In genomic region chr11:122413677-122414076, GRCh38 we compare ENCODE assay signal across 29 cellular contexts.
"Had no signal": no experiment of that assay in that cellular context is flagged by ENCODE, and none has a peak within 500 bp of the region (broad histone marks: within the 10 kb centered on the region; RNA-seq: fewer than 3 reads in every experiment).

No MANE protein-coding gene starts in this region.

- H3K4me3 Mint-ChIP-seq: stimulated activated effector memory CD8-positive, alpha-beta T cell treated with anti-CD3 and anti-CD28 coated beads, Interleukin-12 subunit alpha, Interleukin-12 subunit beta, amount 100 ng/mL, for 72 hours; stimulated activated memory B cell treated with anti-CD40 and anti-IgM and Interleukin-4, amounts not matched to agents 10 μg/mL and 1 μg/mL and 100 μg/mL, for 72 hours; stimulated activated naive B cell treated with anti-CD40 and anti-IgM and Interleukin-4, amounts not matched to agents 10 μg/mL and 1 μg/mL and 100 μg/mL, for 72 hours; stimulated activated naive CD8-positive, alpha-beta T cell treated with anti-CD3 and anti-CD28 coated beads, Interleukin-15, amount 100 ng/mL, for 72 hours; stimulated activated naive CD8-positive, alpha-beta T cell treated with anti-CD3 and anti-CD28 coated beads, Interleukin-15, Interleukin-2, amounts not matched to agents 100 ng/mL and 50 ng/mL, for 24 hours; type B pancreatic cell had no signal

- H3K27ac Mint-ChIP-seq: stimulated activated effector memory CD8-positive, alpha-beta T cell treated with anti-CD3 and anti-CD28 coated beads, Interleukin-12 subunit alpha, Interleukin-12 subunit beta, amount 100 ng/mL, for 72 hours; stimulated activated memory B cell treated with anti-CD40 and anti-IgM and Interleukin-4, amounts not matched to agents 10 μg/mL and 1 μg/mL and 100 μg/mL, for 72 hours; stimulated activated naive B cell treated with anti-CD40 and anti-IgM and Interleukin-4, amounts not matched to agents 10 μg/mL and 1 μg/mL and 100 μg/mL, for 72 hours; stimulated activated naive CD8-positive, alpha-beta T cell treated with anti-CD3 and anti-CD28 coated beads, Interleukin-15, amount 100 ng/mL, for 72 hours; stimulated activated naive CD8-positive, alpha-beta T cell treated with anti-CD3 and anti-CD28 coated beads, Interleukin-15, Interleukin-2, amounts not matched to agents 100 ng/mL and 50 ng/mL, for 24 hours; type B pancreatic cell had no signal

- DNase-seq: stimulated activated CD4-positive, alpha-beta T cell treated with anti-CD3 and anti-CD28 coated beads, Interleukin-2, amount 100 ng/mL, for 48 hours; stimulated activated CD4-positive, alpha-beta T cell treated with anti-CD3 and anti-CD28 coated beads, Interleukin-4, amount 100 ng/mL, for 1 hour; stimulated activated CD4-positive, alpha-beta T cell treated with anti-CD3 and anti-CD28 coated beads, Interleukin-4, amount 100 ng/mL, for 24 hours; stimulated activated CD4-positive, alpha-beta T cell treated with anti-CD3 and anti-CD28 coated beads, Interleukin-4, amount 100 ng/mL, for 4 hours; stimulated activated CD8-positive, alpha-beta memory T cell treated with anti-CD3 and anti-CD28 coated beads, Interleukin-4, amount 100 ng/mL, for 48 hours; stimulated activated naive B cell treated with anti-CD40 and anti-IgM and Interleukin-4, amounts not matched to agents 10 μg/mL and 1 μg/mL and 100 μg/mL, for 72 hours; stimulated activated naive CD4-positive, alpha-beta T cell; stimulated activated naive CD4-positive, alpha-beta T cell treated with Interleukin-2 at 50 U/mL for 16 hours; stimulated activated naive CD8-positive, alpha-beta T cell treated with anti-CD3 and anti-CD28 coated beads, Interleukin-15, amount 100 ng/mL, for 72 hours; stimulated activated naive CD8-positive, alpha-beta T cell treated with anti-CD3 and anti-CD28 coated beads, Interleukin-15, Interleukin-2, amounts not matched to agents 100 U/mL and 50 U/mL, for 24 hours; stomach; substantia nigra; testis; thyroid gland; tibial artery; transverse colon; trophoblast cell; upper lobe of left lung; upper lobe of right lung; uterus had no signal

- H3K4me1 Mint-ChIP-seq: stimulated activated effector memory CD8-positive, alpha-beta T cell treated with anti-CD3 and anti-CD28 coated beads, Interleukin-12 subunit alpha, Interleukin-12 subunit beta, amount 100 ng/mL, for 72 hours; stimulated activated memory B cell treated with anti-CD40 and anti-IgM and Interleukin-4, amounts not matched to agents 10 μg/mL and 1 μg/mL and 100 μg/mL, for 72 hours; stimulated activated naive B cell treated with anti-CD40 and anti-IgM and Interleukin-4, amounts not matched to agents 10 μg/mL and 1 μg/mL and 100 μg/mL, for 72 hours; stimulated activated naive CD8-positive, alpha-beta T cell treated with anti-CD3 and anti-CD28 coated beads, Interleukin-15, amount 100 ng/mL, for 72 hours had no signal

- H3K36me3 ChIP-seq: stomach, suprapubic skin, thoracic aorta, thyroid gland, tibial nerve, transverse colon, upper lobe of left lung, upper lobe of right lung, uterus, vagina had no signal

- ATAC-seq: stimulated activated effector memory CD8-positive, alpha-beta T cell treated with anti-CD3 and anti-CD28 coated beads, Interleukin-12 subunit alpha, Interleukin-12 subunit beta, amount 100 ng/mL, for 72 hours; stimulated activated memory B cell treated with anti-CD40 and anti-IgM and Interleukin-4, amounts not matched to agents 10 μg/mL and 1 μg/mL and 100 μg/mL, for 72 hours; stimulated activated naive B cell treated with anti-CD40 and anti-IgM and Interleukin-4, amounts not matched to agents 10 μg/mL and 1 μg/mL and 100 μg/mL, for 72 hours; stimulated activated naive CD8-positive, alpha-beta T cell treated with anti-CD3 and anti-CD28 coated beads, Interleukin-15, amount 100 ng/mL, for 72 hours; stimulated activated naive CD8-positive, alpha-beta T cell treated with anti-CD3 and anti-CD28 coated beads, Interleukin-15, Interleukin-2, amounts not matched to agents 100 U/mL and 50 U/mL, for 24 hours; upper lobe of right lung had no signal

- H3K9me3 ChIP-seq: testis, thyroid gland had no signal

- H3K27ac ChIP-seq: stomach, suprapubic skin, testis, thoracic aorta, thyroid gland, tibial artery, tibial nerve, transverse colon, upper lobe of left lung, upper lobe of right lung, uterus, vagina had no signal

- FAIRE-seq: urothelium cell line had no signal

- H3K27me3 ChIP-seq: stomach, suprapubic skin, testis, thyroid gland, tibial artery, tibial nerve, transverse colon, upper lobe of left lung, upper lobe of right lung, uterus, vagina had no signal

- H3K36me3 Mint-ChIP-seq: stimulated activated effector memory CD8-positive, alpha-beta T cell treated with anti-CD3 and anti-CD28 coated beads, Interleukin-12 subunit alpha, Interleukin-12 subunit beta, amount 100 ng/mL, for 72 hours; stimulated activated memory B cell treated with anti-CD40 and anti-IgM and Interleukin-4, amounts not matched to agents 10 μg/mL and 1 μg/mL and 100 μg/mL, for 72 hours; stimulated activated naive B cell treated with anti-CD40 and anti-IgM and Interleukin-4, amounts not matched to agents 10 μg/mL and 1 μg/mL and 100 μg/mL, for 72 hours had no signal

- H3K4me1 ChIP-seq: stomach, suprapubic skin, testis, thyroid gland, tibial artery, tibial nerve, transverse colon, upper lobe of left lung, upper lobe of right lung, uterus, vagina had no signal

- H3K27me3 Mint-ChIP-seq: stimulated activated memory B cell treated with anti-CD40 and anti-IgM and Interleukin-4, amounts not matched to agents 10 μg/mL and 1 μg/mL and 100 μg/mL, for 72 hours; stimulated activated naive CD8-positive, alpha-beta T cell treated with anti-CD3 and anti-CD28 coated beads, Interleukin-15, amount 100 ng/mL, for 72 hours; stimulated activated naive CD8-positive, alpha-beta T cell treated with anti-CD3 and anti-CD28 coated beads, Interleukin-15, Interleukin-2, amounts not matched to agents 100 ng/mL and 50 ng/mL, for 24 hours; type B pancreatic cell had no signal

- H3K4me3 ChIP-seq: stomach, suprapubic skin, testis, thoracic aorta, thyroid gland, tibial artery, tibial nerve, transverse colon, upper lobe of left lung, upper lobe of right lung, uterus, vagina had no signal
